ENCODE assay signal across 8 cellular contexts in the genomic region with DNA sequence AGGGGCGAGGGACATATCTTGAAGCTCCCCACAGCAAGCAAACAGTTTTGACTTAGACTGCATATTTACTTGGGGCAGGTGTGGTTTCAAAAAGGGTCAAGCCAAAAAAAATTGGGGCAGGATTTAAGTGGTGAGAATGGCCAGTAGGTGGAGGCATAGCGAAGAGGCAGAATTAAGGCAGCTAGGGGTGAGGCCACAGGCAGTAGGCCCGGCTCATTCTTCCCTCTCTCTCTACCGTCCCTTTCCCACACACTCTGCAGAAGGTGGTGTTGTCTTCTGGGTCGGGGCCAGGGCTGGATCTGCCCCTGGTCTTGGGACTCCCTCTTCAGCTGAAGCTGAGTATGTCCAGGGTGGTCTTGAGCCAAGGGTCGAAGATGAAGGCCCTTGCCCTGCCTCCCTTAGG. TPM values are rescaled to one million over a fixed set of nuclear protein-coding genes. Genes with fewer than 3 reads are reported as not detected.
DNase-seq lines count a peak whose midpoint lies in the region; ATAC-seq and TF ChIP-seq lines count a peak whose summit lies in the region.

No MANE protein-coding gene starts in this region.

- no peaks in the 10 kb centered on the region for H3K79me2 ChIP-seq in GM23248 (ENCODE audit: insufficient read depth)

- DNase-seq in CD1c-positive myeloid dendritic cell (ENCODE audit: extremely low spot score) (peak; percentile 60), GM23248 (peak; percentile 79), RKO (ENCODE audit: low spot score) (peak; percentile 58), coronary artery (ENCODE audit: low spot score) (no peak), NCI-H1417 treated with DMSO at 0.1 percent for 48 hours (lab: John Stamatoyannopoulos, UW) (no peak), NCI-H2029 (lab: John Stamatoyannopoulos, UW) (no peak)

- H3K4me1 Mint-ChIP-seq in nephron: no peaks in the 10 kb centered on the region

- WGBS in GM23248 (ENCODE audit: low coverage in 1 of 2, low lambda C conversion rate in 2 of 2, missing lambda C conversion rate in 2 of 2), 2 experiments: 14 to 17% methylated on average over 6 of the region's 6 CpGs

- H3F3A ChIP-seq in GM23248 (ENCODE audit: insufficient read depth): no peaks in the 10 kb centered on the region

- H3K4me3 Mint-ChIP-seq in nephron: no peak overlapping the region

- no peaks in the 10 kb centered on the region for H3K4me1 ChIP-seq in GM23248 (ENCODE audit: insufficient read depth)

- peak; percentile 17 for TF ChIP-seq CTCF in coronary artery (IDR thresholded peaks at IDR 0.05)
- peak; percentile 18 to 26 (median 24) for TF ChIP-seq CTCF in nephron (IDR thresholded peaks at IDR 0.05; ENCODE audit: unreplicated experiment in 3 of 3)

- in situ Hi-C loops in GM23248 (cut with MboI): loop anchor here (10.0 kb wide), 1 partner anchor 152 kb away; no protein-coding TSS in a partner anchor

- no peak overlapping the region for H3K27ac ChIP-seq in GM23248
- H3K27ac ChIP-seq in coronary artery: no peak overlapping the region

- no peak for ATAC-seq in GM19328 (IDR thresholded peaks at IDR 0.05; ENCODE audit: unreplicated experiment)

- H3K27me3 Mint-ChIP-seq in nephron (ENCODE audit: low read depth): peaks cover 4% of the 10 kb centered on the region

- peak overlapping the region; percentile 80 for H2AFZ ChIP-seq in GM23248

- H3K27me3 ChIP-seq in GM23248 (replicated peaks; ENCODE audit: insufficient read depth): no peaks in the 10 kb centered on the region

- H3K36me3 ChIP-seq in GM23248 (ENCODE audit: low read depth): no peaks in the 10 kb centered on the region

- H3K27ac Mint-ChIP-seq in nephron: peak overlapping the region in 2 of 3 experiments; percentile 40 to 81

- H3K4me3 ChIP-seq in GM23248: no peak overlapping the region
- no peak overlapping the region for H3K4me3 ChIP-seq in coronary artery

- no peaks in the 10 kb centered on the region for H3K9me3 ChIP-seq in GM23248 (ENCODE audit: low read depth)

- no peaks in the 10 kb centered on the region for H3K36me3 Mint-ChIP-seq in nephron (ENCODE audit: low read depth)

- H3K9me3 Mint-ChIP-seq in nephron: no peaks in the 10 kb centered on the region

- H4K20me1 ChIP-seq in GM23248 (ENCODE audit: insufficient read depth): no peaks in the 10 kb centered on the region

- H3K9ac ChIP-seq in GM23248: peak overlapping the region; percentile 41; the same call in 1 of the 2 replicates

- no peaks in the 10 kb centered on the region for H3K9me2 ChIP-seq in GM23248 (ENCODE audit: insufficient read depth)

- H3K4me2 ChIP-seq in GM23248 (ENCODE audit: unreplicated experiment): no peak overlapping the region

RNA-seq across cellular contexts. Expression of gene SHBG, which starts 2.6 kb away (rescaled TPM):
- 6.1 TPM in 1 of 2 replicates, not detected in the other for total RNA-seq in GM23248 (2014; rRNA removed; shearing (Covaris generic))
- 0.96 and 1.0 TPM in 2 replicates for polyA plus RNA-seq in GM23248 (2016; fragmentation: Nextera tagmentation; extraction: Ambion mirVana)

RNA-seq across cellular contexts. Expression of gene SAT2, which starts 4.9 kb away (rescaled TPM):
- 21.5 and 31.8 TPM in 2 replicates for total RNA-seq in GM23248 (2014; rRNA removed; shearing (Covaris generic))
- 41.4 and 43.5 TPM in 2 replicates for polyA plus RNA-seq in GM23248 (2016; fragmentation: Nextera tagmentation; extraction: Ambion mirVana)

RNA-seq across cellular contexts. Expression of gene FXR2, which starts 17.8 kb away (rescaled TPM):
- total RNA-seq in GM23248 (2014; rRNA removed; shearing (Covaris generic)): 44.5 and 57.1 TPM in 2 replicates
- polyA plus RNA-seq in GM23248 (2016; fragmentation: Nextera tagmentation; extraction: Ambion mirVana): 10.9 and 13.5 TPM in 2 replicates

RNA-seq across cellular contexts. Expression of gene ATP1B2, which starts 18.2 kb away (rescaled TPM):
- not detected in 2 replicates for total RNA-seq in GM23248 (2014; rRNA removed; shearing (Covaris generic))
- 0.24 TPM in 1 of 2 replicates, not detected in the other for polyA plus RNA-seq in GM23248 (2016; fragmentation: Nextera tagmentation; extraction: Ambion mirVana)

RNA-seq across cellular contexts. Expression of gene SOX15, which starts 42.6 kb away (rescaled TPM):
- 3.9 TPM in 1 of 2 replicates, not detected in the other for total RNA-seq in GM23248 (2014; rRNA removed; shearing (Covaris generic))
- polyA plus RNA-seq in GM23248 (2016; fragmentation: Nextera tagmentation; extraction: Ambion mirVana): 0.71 and 1.1 TPM in 2 replicates

Comparison
In these comparisons a context has a peak if more than half of its experiments do, and no peak if none do; other contexts are left out.
1. DNase-seq: peak in CD1c-positive myeloid dendritic cell (single experiment), GM23248 (single experiment) and RKO (single experiment); none in coronary artery (single experiment), NCI-H1417 treated with DMSO at 0.1 percent for 48 hours (single experiment) and NCI-H2029 (single experiment).